8 cellular contexts compared by ENCODE assay signal in the genomic region with DNA sequence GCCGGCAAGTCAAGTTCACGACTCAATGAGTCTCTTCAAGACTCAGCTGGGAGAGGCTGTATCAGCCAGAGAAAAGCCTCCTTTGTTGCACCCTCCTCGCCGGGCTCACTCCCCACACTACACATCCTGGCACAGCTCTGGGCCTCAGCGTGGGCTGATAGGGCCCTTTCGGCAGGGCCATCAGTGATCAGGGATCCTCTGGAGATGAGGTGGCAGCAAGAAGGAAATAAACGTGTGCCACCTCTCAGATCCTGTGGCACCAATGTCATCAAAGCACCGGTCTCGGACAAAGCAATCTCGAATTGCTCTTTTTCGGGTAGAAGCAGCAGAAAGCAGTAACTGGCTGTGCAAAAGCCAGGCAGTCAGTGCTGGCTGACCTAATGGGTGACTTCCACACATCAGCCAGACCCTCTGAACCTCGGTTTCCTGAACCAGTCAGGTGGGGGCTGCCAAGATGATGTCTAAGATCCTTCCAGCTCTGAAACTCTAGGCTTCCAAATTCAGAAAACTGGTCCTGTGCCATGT. TPM values are rescaled to one million over a fixed set of nuclear protein-coding genes. Genes with fewer than 3 reads are reported as not detected.
DNase-seq lines count a peak whose midpoint lies in the region; ATAC-seq, FAIRE-seq and TF ChIP-seq lines count a peak whose summit lies in the region.

No MANE protein-coding gene starts in this region.

- H3K9ac ChIP-seq in kidney (ENCODE audit: low read length in 2 of 2), result peak overlapping the region; percentile 26 to 86

- H3K9me3 ChIP-seq in kidney (ENCODE audit: control insufficient read depth in 1 of 2, low read length in 2 of 2), result no peaks in the 10 kb centered on the region

- no peak for DNase-seq in activated naive CD4-positive, alpha-beta T cell treated with anti-CD3 and anti-CD28 coated beads, Interleukin-2, amount 50 U/mL, for 72 hours (ENCODE audit: low spot score in 2 of 2)
- DNase-seq in kidney, result peak; percentile 46
- DNase-seq in stimulated activated naive CD8-positive, alpha-beta T cell treated with anti-CD3 and anti-CD28 coated beads, Interleukin-15, Interleukin-2, amounts not matched to agents 100 U/mL and 50 U/mL, for 24 hours, result peak; percentile 57
- no peak for DNase-seq in activated CD4-positive, CD25-positive, alpha-beta regulatory T cell (lab: John Stamatoyannopoulos, UW)
- DNase-seq in COR-L47 (lab: John Stamatoyannopoulos, UW), result no peak
- no peak for DNase-seq in SK-N-DZ (ENCODE audit: low spot score)
- no peak for DNase-seq in HT-29 (ENCODE audit: low spot score)

- FAIRE-seq in kidney (lab: Jason Lieb, UNC), result no peak

- peaks cover 2% of the 10 kb centered on the region for H3K27me3 Mint-ChIP-seq in IgD-negative memory B cell

- H3K9me3 Mint-ChIP-seq in IgD-negative memory B cell, result no peaks in the 10 kb centered on the region
- no peaks in the 10 kb centered on the region for H3K9me3 Mint-ChIP-seq in activated naive CD4-positive, alpha-beta T cell treated with anti-CD3 and anti-CD28 coated beads, Interleukin-2, amount 50 U/mL, for 72 hours

- peak overlapping the region; percentile 95 to 97 for H3K4me3 ChIP-seq in kidney (ENCODE audit: low read length in 2 of 2)

- peaks cover 38 to 60% of the 10 kb centered on the region in 2 donors for H3K4me1 ChIP-seq in kidney (ENCODE audit: control insufficient read depth in 1 of 2, insufficient read depth in 1 of 2, low read depth in 1 of 2, low read length in 2 of 2)

- H3K27ac ChIP-seq in kidney (ENCODE audit: low read depth in 2 of 2, low read length in 2 of 2), result peak overlapping the region; percentile 73 to 86

- TF ChIP-seq CTCF in kidney (IDR thresholded peaks at IDR 0.05; ENCODE audit: borderline replicate concordance, extremely low read depth, insufficient read depth), result no peak

- H3K4me1 Mint-ChIP-seq in IgD-negative memory B cell, result peaks cover 56 to 60% (median 58%) of the 10 kb centered on the region in 3 donors

- H3K36me3 Mint-ChIP-seq in IgD-negative memory B cell, result peaks cover 15% of the 10 kb centered on the region
- H3K36me3 Mint-ChIP-seq in activated naive CD4-positive, alpha-beta T cell treated with anti-CD3 and anti-CD28 coated beads, Interleukin-2, amount 50 U/mL, for 72 hours, result peaks cover 49 to 52% of the 10 kb centered on the region in 2 donors

- intact Hi-C loops in kidney (cut with DNase I), result no loop called here

- H3K4me3 Mint-ChIP-seq in IgD-negative memory B cell, result peak overlapping the region; percentile 94 to 99 (median 97)

- ATAC-seq in activated naive CD4-positive, alpha-beta T cell treated with anti-CD3 and anti-CD28 coated beads, Interleukin-2, amount 50 U/mL, for 72 hours, result peak; percentile 10 to 38
- ATAC-seq in stimulated activated naive CD8-positive, alpha-beta T cell treated with anti-CD3 and anti-CD28 coated beads, Interleukin-15, Interleukin-2, amounts not matched to agents 100 U/mL and 50 U/mL, for 24 hours, result peak; percentile 15

- H3K27ac Mint-ChIP-seq in IgD-negative memory B cell, result peak overlapping the region; percentile 86 to 98 (median 92)
- H3K27ac Mint-ChIP-seq in activated naive CD4-positive, alpha-beta T cell treated with anti-CD3 and anti-CD28 coated beads, Interleukin-2, amount 50 U/mL, for 72 hours, result peak overlapping the region; percentile 77 to 87

- H3K36me3 ChIP-seq in kidney (ENCODE audit: control insufficient read depth in 1 of 2, insufficient read depth in 2 of 2, low read length in 2 of 2), result peaks cover 0 to 10% of the 10 kb centered on the region in 2 donors

RNA-seq across cellular contexts. Expression of a gene that starts 2.1 kb away (rescaled TPM):
- polyA plus RNA-seq in IgD-negative memory B cell, result 210 TPM
- 100 to 1,000 TPM in 1 of 2 donors, 10 to 100 TPM in 1; 93.1 to 123 TPM for total RNA-seq in activated naive CD4-positive, alpha-beta T cell treated with anti-CD3 and anti-CD28 coated beads, Interleukin-2, amount 50 U/mL, for 72 hours
- 76.1 TPM for total RNA-seq in kidney
- polyA plus RNA-seq in kidney (ENCODE audit: insufficient read depth, low read depth, low replicate concordance), result 48.9 TPM
- 28.2 TPM in 2 replicates for polyA plus RNA-seq in SK-N-DZ (2014; cell fraction: cytosol; rRNA removed)
- 8.5 and 14.2 TPM in 2 replicates for polyA plus RNA-seq in SK-N-DZ (2014; cell fraction: nucleus; rRNA removed)
- 118 and 123 TPM in 2 replicates for total RNA-seq in HT-29 (2014; rRNA removed; shearing (Covaris generic))

RNA-seq across cellular contexts. Expression of a gene that starts 31.8 kb away (rescaled TPM):
- polyA plus RNA-seq in IgD-negative memory B cell (0.15 TPM), kidney (ENCODE audit: insufficient read depth, low read depth, low replicate concordance) (4.5 TPM)
- total RNA-seq in activated naive CD4-positive, alpha-beta T cell treated with anti-CD3 and anti-CD28 coated beads, Interleukin-2, amount 50 U/mL, for 72 hours, result under 1 TPM; 0.61 to 0.76 TPM
- 20.7 TPM for total RNA-seq in kidney
- polyA plus RNA-seq in SK-N-DZ (2014; cell fraction: cytosol; rRNA removed), result 0.17 and 0.73 TPM in 2 replicates
- polyA plus RNA-seq in SK-N-DZ (2014; cell fraction: nucleus; rRNA removed), result 1.4 and 1.8 TPM in 2 replicates
- total RNA-seq in HT-29 (2014; rRNA removed; shearing (Covaris generic)), result 22.7 and 24.7 TPM in 2 replicates

RNA-seq across cellular contexts. Expression of a gene that starts 40.7 kb away (rescaled TPM):
- polyA plus RNA-seq in IgD-negative memory B cell (3.9 TPM), kidney (ENCODE audit: insufficient read depth, low read depth, low replicate concordance) (16.8 TPM)
- 10 to 100 TPM; 21.2 to 26.8 TPM for total RNA-seq in activated naive CD4-positive, alpha-beta T cell treated with anti-CD3 and anti-CD28 coated beads, Interleukin-2, amount 50 U/mL, for 72 hours
- 26.9 TPM for total RNA-seq in kidney
- 5.0 and 5.6 TPM in 2 replicates for polyA plus RNA-seq in SK-N-DZ (2014; cell fraction: cytosol; rRNA removed)
- 18.2 and 29.8 TPM in 2 replicates for polyA plus RNA-seq in SK-N-DZ (2014; cell fraction: nucleus; rRNA removed)
- 47.1 and 50.5 TPM in 2 replicates for total RNA-seq in HT-29 (2014; rRNA removed; shearing (Covaris generic))

RNA-seq across cellular contexts. Expression of a gene that starts 48.2 kb away (rescaled TPM):
- 11.4 TPM for polyA plus RNA-seq in IgD-negative memory B cell
- total RNA-seq in activated naive CD4-positive, alpha-beta T cell treated with anti-CD3 and anti-CD28 coated beads, Interleukin-2, amount 50 U/mL, for 72 hours, result 10 to 100 TPM in 1 of 2 donors, 1 to 10 TPM in 1; 2.8 to 29.9 TPM
- total RNA-seq in kidney, result 21.2 TPM
- polyA plus RNA-seq in kidney (ENCODE audit: insufficient read depth, low read depth, low replicate concordance), result 16.8 TPM
- polyA plus RNA-seq in SK-N-DZ (2014; cell fraction: cytosol; rRNA removed), result 4.8 and 5.5 TPM in 2 replicates
- polyA plus RNA-seq in SK-N-DZ (2014; cell fraction: nucleus; rRNA removed), result 10.7 and 18.2 TPM in 2 replicates
- total RNA-seq in HT-29 (2014; rRNA removed; shearing (Covaris generic)), result 7.9 and 8.9 TPM in 2 replicates

RNA-seq across cellular contexts. Expression of a gene that starts 59.4 kb away (rescaled TPM):
- not detected for polyA plus RNA-seq in IgD-negative memory B cell
- not detected for total RNA-seq in activated naive CD4-positive, alpha-beta T cell treated with anti-CD3 and anti-CD28 coated beads, Interleukin-2, amount 50 U/mL, for 72 hours
- total RNA-seq in kidney, result not detected
- 0.99 TPM for polyA plus RNA-seq in kidney (ENCODE audit: insufficient read depth, low read depth, low replicate concordance)
- not detected in 2 replicates for polyA plus RNA-seq in SK-N-DZ (2014; cell fraction: cytosol; rRNA removed)
- 0.27 TPM in 1 of 2 replicates, not detected in the other for polyA plus RNA-seq in SK-N-DZ (2014; cell fraction: nucleus; rRNA removed)
- not detected in 2 replicates for total RNA-seq in HT-29 (2014; rRNA removed; shearing (Covaris generic))

Comparison
In these comparisons a context has a peak if more than half of its experiments do, and no peak if none do; other contexts are left out.
1. DNase-seq: peak in kidney (single experiment) and stimulated activated naive CD8-positive, alpha-beta T cell treated with anti-CD3 and anti-CD28 coated beads, Interleukin-15, Interleukin-2, amounts not matched to agents 100 U/mL and 50 U/mL, for 24 hours (single experiment); none in activated naive CD4-positive, alpha-beta T cell treated with anti-CD3 and anti-CD28 coated beads, Interleukin-2, amount 50 U/mL, for 72 hours (0 of 2), activated CD4-positive, CD25-positive, alpha-beta regulatory T cell (0 of 4), COR-L47 (single experiment), SK-N-DZ (single experiment) and HT-29 (single experiment).
2. RNA of a gene that starts 31.8 kb away (total RNA-seq): 22.7 to 24.7 TPM in HT-29 and 20.7 TPM in kidney (single experiment); 0.61 to 0.76 TPM in activated naive CD4-positive, alpha-beta T cell treated with anti-CD3 and anti-CD28 coated beads, Interleukin-2, amount 50 U/mL, for 72 hours; every median in the first group is over 10 times any median in the second.